In genomic region chr12:54259194-54260011, GRCh38 we compare ENCODE assay signal across 8 cellular contexts. TPM values are rescaled to one million over a fixed set of nuclear protein-coding genes. Genes with fewer than 3 reads are reported as not detected.
DNase-seq lines count a peak whose midpoint lies in the region; ATAC-seq and TF ChIP-seq lines count a peak whose summit lies in the region.

No MANE protein-coding gene starts in this region.

- H3K4me3 ChIP-seq in AG09309 (ENCODE audit: control insufficient read depth, low read depth, low read length) (peak overlapping the region; percentile 38), OCI-LY1 (ENCODE audit: low read depth, low read length, poor library complexity, severe bottlenecking) (peak overlapping the region; percentile 39), foreskin fibroblast (ENCODE audit: low read depth in 1 of 2, low read length in 2 of 2) (peak overlapping the region; percentile 37 to 72), transverse colon (peak overlapping the region; percentile 7 to 42 (median 26))

- H3K4me3 Mint-ChIP-seq in activated naive CD4-positive, alpha-beta T cell treated with anti-CD3 and anti-CD28 coated beads, Interleukin-2, amount 10 ng/mL, durations not matched to agents 7 days and 5 days, result no peak overlapping the region
- peak overlapping the region; percentile 47 for H3K4me3 Mint-ChIP-seq in natural killer cell

- H3K27me3 Mint-ChIP-seq in activated naive CD4-positive, alpha-beta T cell treated with anti-CD3 and anti-CD28 coated beads, Interleukin-2, amount 10 ng/mL, durations not matched to agents 7 days and 5 days, result no peaks in the 10 kb centered on the region
- H3K27me3 Mint-ChIP-seq in natural killer cell (ENCODE audit: low read depth in 2 of 2), result no peaks in the 10 kb centered on the region

- H3K27me3 ChIP-seq in OCI-LY1 (ENCODE audit: insufficient read depth, low read length) (no peaks in the 10 kb centered on the region), transverse colon (no peaks in the 10 kb centered on the region)

- DNase-seq in AG09309 (ENCODE audit: low read depth), result peak; percentile 65
- peak; percentile 74 for DNase-seq in HS-5 (ENCODE audit: low read depth)
- peak; percentile 53 for DNase-seq in activated naive CD4-positive, alpha-beta T cell treated with anti-CD3 and anti-CD28 coated beads, Interleukin-2, amount 10 ng/mL, durations not matched to agents 7 days and 5 days
- peak; percentile 80 to 93 for DNase-seq in foreskin fibroblast
- DNase-seq in natural killer cell, result peak; percentile 28
- DNase-seq in transverse colon, result peak; percentile 64

- in situ Hi-C loops in transverse colon (cut with MboI; ENCODE audit: low pct_ligation_motif_present in 1 of 4, low pct_unique_long_range_greater_than_20kb in 1 of 4, low sequenced_read_pairs in 3 of 4), result loop anchor here in 1 of 4 donors (10.0 kb wide), 1 partner anchor 105 kb away; the partner anchor contains the start of gene GPR84

- H4K20me1 ChIP-seq in OCI-LY1 (ENCODE audit: insufficient read depth, low read length), result no peaks in the 10 kb centered on the region

- TF ChIP-seq EP300 in transverse colon (IDR thresholded peaks at IDR 0.05; ENCODE audit: low read depth), result no peak

- peaks cover 31% of the 10 kb centered on the region for H3K36me3 Mint-ChIP-seq in activated naive CD4-positive, alpha-beta T cell treated with anti-CD3 and anti-CD28 coated beads, Interleukin-2, amount 10 ng/mL, durations not matched to agents 7 days and 5 days
- peaks cover 7% of the 10 kb centered on the region for H3K36me3 Mint-ChIP-seq in natural killer cell

- 28 to 42% methylated on average over 4 to 11 of the region's 11 CpGs for WGBS in transverse colon (ENCODE audit: low coverage in 1 of 2), 2 donors

- no peak overlapping the region for H2AFZ ChIP-seq in OCI-LY1 (ENCODE audit: low read length)

- H3K27ac Mint-ChIP-seq in activated naive CD4-positive, alpha-beta T cell treated with anti-CD3 and anti-CD28 coated beads, Interleukin-2, amount 10 ng/mL, durations not matched to agents 7 days and 5 days, result peak overlapping the region; percentile 5
- peak overlapping the region; percentile 34 to 74 for H3K27ac Mint-ChIP-seq in natural killer cell

- peak overlapping the region; percentile 56 for H3K4me2 ChIP-seq in OCI-LY1 (ENCODE audit: low read length)

- TF ChIP-seq CTCF in AG09309 (IDR thresholded peaks at IDR 0.05; ENCODE audit: control insufficient read depth, insufficient read depth, low read depth, low read length, missing control alignments) (no peak), OCI-LY1 (IDR thresholded peaks at IDR 0.05; ENCODE audit: low read length) (no peak), foreskin fibroblast (IDR thresholded peaks at IDR 0.05; ENCODE audit: low read depth, low read length) (no peak), natural killer cell (IDR thresholded peaks at IDR 0.05) (no peak), transverse colon (IDR thresholded peaks at IDR 0.05) (no peak)

- H3K4me1 ChIP-seq in OCI-LY1 (ENCODE audit: insufficient read depth, low read length, severe bottlenecking) (peaks cover 54% of the 10 kb centered on the region), transverse colon (peaks cover 5 to 34% (median 20%) of the 10 kb centered on the region in 4 donors)

- H3F3A ChIP-seq in OCI-LY1 (ENCODE audit: insufficient read depth, low read length), result 0 out of 2 replicates have a peak, but pooled peaks cover 3% of the 10 kb centered on the region

- peak overlapping the region; percentile 34; the same call in 1 of the 2 replicates for H3K9ac ChIP-seq in OCI-LY1 (ENCODE audit: low read length)

- intact Hi-C loops in natural killer cell (cut with micrococcal nuclease) (no loop called here), transverse colon (cut with DNase I; ENCODE audit: low total_unique reads) (no loop called here)

- H3K9me2 ChIP-seq in OCI-LY1 (ENCODE audit: low read depth, low read length), result no peaks in the 10 kb centered on the region

- ATAC-seq in GM19025 (IDR thresholded peaks at IDR 0.05; ENCODE audit: low read depth, unreplicated experiment) (peak; percentile 84), natural killer cell (peak; percentile 71 to 98 (median 86))

- no peak for TF ChIP-seq POLR2A in transverse colon (IDR thresholded peaks at IDR 0.05)

- H3K27ac ChIP-seq in OCI-LY1 (ENCODE audit: low read depth, low read length, poor library complexity, severe bottlenecking) (peak overlapping the region; percentile 80), transverse colon (peak overlapping the region; percentile 65 to 81 (median 76))

- peaks cover 22% of the 10 kb centered on the region for H3K4me1 Mint-ChIP-seq in activated naive CD4-positive, alpha-beta T cell treated with anti-CD3 and anti-CD28 coated beads, Interleukin-2, amount 10 ng/mL, durations not matched to agents 7 days and 5 days
- peaks cover 11 to 23% of the 10 kb centered on the region in 2 donors for H3K4me1 Mint-ChIP-seq in natural killer cell

- H3K36me3 ChIP-seq in OCI-LY1 (ENCODE audit: insufficient read depth, low read length), result peaks cover 38% of the 10 kb centered on the region
- H3K36me3 ChIP-seq in transverse colon, result peaks cover 0 to 10% (median 2%) of the 10 kb centered on the region in 4 donors

- H3K9me3 ChIP-seq in OCI-LY1 (ENCODE audit: low read length) (no peaks in the 10 kb centered on the region), transverse colon (no peaks in the 10 kb centered on the region)

- H3K9me3 Mint-ChIP-seq in activated naive CD4-positive, alpha-beta T cell treated with anti-CD3 and anti-CD28 coated beads, Interleukin-2, amount 10 ng/mL, durations not matched to agents 7 days and 5 days, result no peaks in the 10 kb centered on the region
- H3K9me3 Mint-ChIP-seq in natural killer cell, result no peaks in the 10 kb centered on the region

- CTCF ChIA-PET in activated naive CD4-positive, alpha-beta T cell treated with anti-CD3 and anti-CD28 coated beads, Interleukin-2, amount 10 ng/mL, durations not matched to agents 7 days and 5 days (lab: Charles Lee), result interaction anchor here (0.5 to 1.5 kb wide), 5 partner anchors 8 to 78 kb away, joined by 3 to 5 read pairs (median 3); no protein-coding TSS in a partner anchor

- H3K79me2 ChIP-seq in OCI-LY1 (ENCODE audit: insufficient read depth, low read length), result peaks cover 29% of the 10 kb centered on the region

RNA-seq across cellular contexts. Expression of gene CBX5, which starts 20.5 kb away (rescaled TPM):
- 10 to 100 TPM; 30.8 to 42.3 (median 36.5) TPM for total RNA-seq in natural killer cell
- total RNA-seq in transverse colon, result 10 to 100 TPM; 18.9 to 28.8 (median 22.8) TPM

RNA-seq across cellular contexts. Expression of gene HNRNPA1, which starts 21.1 kb away (rescaled TPM):
- total RNA-seq in natural killer cell (1,000 to 10,000 TPM; 1,172 to 1,525 (median 1,292) TPM), transverse colon (100 to 1,000 TPM; 104 to 747 (median 326) TPM)

RNA-seq across cellular contexts. Expression of gene NFE2, which starts 41.4 kb away (rescaled TPM):
- total RNA-seq in natural killer cell (10 to 100 TPM in 1 of 3 donors, 1 to 10 TPM in 2; 2.0 to 15.4 (median 2.0) TPM), transverse colon (not detected)

Comparison
In these comparisons a context has a peak if more than half of its experiments do, and no peak if none do; other contexts are left out.
1. Peak in every context shown above with its lines: DNase-seq, ATAC-seq, H3K4me3 ChIP-seq and H3K27ac ChIP-seq.
2. DNase-seq: peak in every context shown above with its lines; median percentile 86 in foreskin fibroblast; 74 in HS-5; 65 in AG09309; 64 in transverse colon; 53 in activated naive CD4-positive, alpha-beta T cell treated with anti-CD3 and anti-CD28 coated beads, Interleukin-2, amount 10 ng/mL, durations not matched to agents 7 days and 5 days; 28 in natural killer cell.